1 cellular context compared by ENCODE assay signal in the genomic region with DNA sequence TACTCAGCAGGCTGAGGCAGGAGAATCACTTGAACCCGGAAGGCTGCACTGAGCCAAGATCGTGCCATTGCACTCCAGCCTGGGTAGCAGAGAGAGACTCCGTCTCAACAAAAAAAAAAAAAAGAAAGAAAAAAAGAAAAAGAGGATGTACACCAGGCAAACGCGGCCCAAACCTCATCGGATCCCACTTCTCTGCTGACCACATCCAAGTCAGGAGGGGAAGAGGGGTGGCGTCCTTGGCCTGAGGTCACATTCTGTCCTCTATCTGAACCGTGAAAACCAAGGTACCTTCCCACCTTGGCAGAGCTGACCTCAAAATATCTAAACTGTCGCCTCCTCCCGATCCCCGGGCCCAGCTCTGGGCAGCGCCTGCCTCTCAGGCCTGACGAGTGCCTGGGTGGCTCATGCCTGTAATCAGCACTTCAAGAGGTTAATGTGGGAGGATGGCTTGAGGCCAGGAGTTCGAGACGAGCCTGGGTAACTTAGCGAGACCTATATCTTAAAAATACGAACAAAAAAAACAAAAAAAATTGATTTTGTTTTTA.
TF ChIP-seq lines count a peak whose summit lies in the region.

No MANE protein-coding gene starts in this region.

TF ChIP-seq in endothelial cell of umbilical vein, 7 proteins besides CTCF, POLR2A, EP300 and RAD21:
- no peak for TF ChIP-seq GATA2 (IDR thresholded peaks at IDR 0.05; ENCODE audit: insufficient read depth, insufficient read length, low read depth, low read length)
- no peak for TF ChIP-seq MAX (IDR thresholded peaks at IDR 0.05; ENCODE audit: insufficient read depth, insufficient read length)
- TF ChIP-seq EZH2 (IDR thresholded peaks at IDR 0.05; ENCODE audit: borderline replicate concordance, low read depth, low read length, severe bottlenecking): no peak
TF ChIP-seq in endothelial cell of umbilical vein: peak in this region for 0.
